In genomic region chr11:82174610-82175009, GRCh38 we compare ENCODE assay signal across 1 cellular context.
TF ChIP-seq lines count a peak whose summit lies in the region.

No MANE protein-coding gene starts in this region.

TF ChIP-seq in GM12878, 131 proteins besides CTCF, POLR2A, EP300 and RAD21 (continued from another document):
- TF ChIP-seq IRF5 (IDR thresholded peaks at IDR 0.05; ENCODE audit: borderline replicate concordance) (no peak), HDAC6 (IDR thresholded peaks at IDR 0.05; ENCODE audit: unreplicated experiment) (no peak), E2F8 (IDR thresholded peaks at IDR 0.05; ENCODE audit: low read depth, partially characterized antibody) (no peak), RUNX3 (IDR thresholded peaks at IDR 0.05; ENCODE audit: low read length) (no peak), PBX3 (IDR thresholded peaks at IDR 0.05; ENCODE audit: insufficient replicate concordance, low read depth, low read length) (no peak), PAX8 (IDR thresholded peaks at IDR 0.05) (no peak), PML (IDR thresholded peaks at IDR 0.05; ENCODE audit: low read length) (no peak), RB1 (IDR thresholded peaks at IDR 0.05; ENCODE audit: borderline replicate concordance) (no peak), SIN3A (IDR thresholded peaks at IDR 0.05; ENCODE audit: low read depth, low read length) (no peak), YY1 (IDR thresholded peaks at IDR 0.05; ENCODE audit: low read depth, low read length) (no peak)
